14 cellular contexts compared by ENCODE assay signal in the genomic region with DNA sequence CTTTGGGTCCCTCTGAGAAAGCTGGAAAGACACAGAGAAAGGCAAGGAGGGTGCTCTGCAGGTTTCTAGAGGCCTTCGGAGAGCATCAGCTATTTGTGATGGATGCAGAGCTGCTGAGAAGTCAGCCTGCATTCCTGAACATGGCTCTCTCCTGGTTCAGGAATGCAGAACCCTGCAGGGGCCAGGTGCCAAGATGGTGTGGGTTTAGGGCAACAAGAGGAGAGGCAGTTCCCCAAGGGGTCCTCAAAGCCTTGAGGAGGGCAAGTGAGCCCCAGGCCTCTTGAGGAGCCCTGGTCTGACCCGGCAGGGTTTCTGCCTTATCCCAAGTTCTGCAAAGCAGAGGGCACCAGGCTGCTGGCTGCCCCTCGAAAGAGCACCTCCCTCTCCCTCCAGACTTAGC.
DNase-seq lines count a peak whose midpoint lies in the region; ATAC-seq lines count a peak whose summit lies in the region.
"Had no signal": no experiment of that assay in that cellular context is flagged by ENCODE, and none has a peak within 500 bp of the region (broad histone marks: within the 10 kb centered on the region; RNA-seq: fewer than 3 reads in every experiment).

No MANE protein-coding gene starts in this region.

- no peak overlapping the region for H3K4me3 ChIP-seq in mesendoderm (ENCODE audit: low read length)

- H3K18ac ChIP-seq in mesendoderm (ENCODE audit: low read length) = no peak overlapping the region

- H2BK15ac ChIP-seq in mesendoderm (replicated peaks; ENCODE audit: low read depth) = no peak overlapping the region

- H2AK5ac ChIP-seq in mesendoderm (ENCODE audit: low read length) = no peak overlapping the region

- H4K8ac ChIP-seq in mesendoderm (ENCODE audit: low read depth, low read length) = no peak overlapping the region

- no peaks in the 10 kb centered on the region for H3K27me3 ChIP-seq in mesendoderm (ENCODE audit: insufficient read depth, low read length, poor library complexity)

- H3K9ac ChIP-seq in mesendoderm (ENCODE audit: low read length) = no peak overlapping the region

- no peak overlapping the region for H3K4me2 ChIP-seq in mesendoderm (ENCODE audit: low read length)

- ATAC-seq in HG03342 (IDR thresholded peaks at IDR 0.05; ENCODE audit: unreplicated experiment) (no peak), GM18909 (IDR thresholded peaks at IDR 0.05; ENCODE audit: poor library complexity, unreplicated experiment) (no peak)

- no peak overlapping the region for H3K56ac ChIP-seq in mesendoderm (ENCODE audit: low read length)

- no peak overlapping the region for H3K23ac ChIP-seq in mesendoderm (ENCODE audit: low read length)

- no peak overlapping the region for H4K5ac ChIP-seq in mesendoderm (ENCODE audit: low read length)

- WGBS in mesendoderm (ENCODE audit: extremely low coverage, insufficient coverage, low lambda C conversion rate) = no CpG with 5 or more reads among the region's 3 CpGs

- H3K36me3 ChIP-seq in mesendoderm (ENCODE audit: control insufficient read depth, insufficient read depth, low read length) = no peaks in the 10 kb centered on the region

- peaks cover under 1% of the 10 kb centered on the region for H3K4me1 ChIP-seq in mesendoderm (ENCODE audit: control insufficient read depth, low read depth, low read length)

- H3K79me2 ChIP-seq in mesendoderm (ENCODE audit: control insufficient read depth, insufficient read depth, low read length) = no peaks in the 10 kb centered on the region

- H2BK120ac ChIP-seq in mesendoderm (ENCODE audit: low read depth, low read length) = no peak overlapping the region

- no peak overlapping the region for H3K4ac ChIP-seq in mesendoderm (ENCODE audit: low read depth, low read length)

- H2BK5ac ChIP-seq in mesendoderm (ENCODE audit: low read length) = no peak overlapping the region

- H3K27ac ChIP-seq in mesendoderm (ENCODE audit: low read depth, low read length) = no peak overlapping the region
- H3K27ac ChIP-seq: C4-2B had no signal

- DNase-seq in ELF-1 (ENCODE audit: low read depth, low spot score) (peak; percentile 41), astrocyte of the hippocampus (ENCODE audit: low read depth, low spot score) (peak; percentile 60), mesendoderm (peak; percentile 51), globus pallidus (ENCODE audit: low spot score) (no peak)
- no peak for DNase-seq in stimulated activated CD4-positive, alpha-beta T cell treated with anti-CD3 and anti-CD28 coated beads, Interleukin-4, amount 100 ng/mL, for 4 hours
- DNase-seq: ACHN; CD4-positive, alpha-beta memory T cell; DMS153; DMS79 treated with DMSO at 0.1 percent for 48 hours; GF-D8; H9 had no signal

- H3K79me1 ChIP-seq in mesendoderm (ENCODE audit: low read length) = no peaks in the 10 kb centered on the region

Comparison
In these comparisons a context has a peak if more than half of its experiments do, and no peak if none do; other contexts are left out.
1. DNase-seq: peak in ELF-1 (single experiment), astrocyte of the hippocampus (single experiment) and mesendoderm (single experiment); none in globus pallidus (single experiment) and stimulated activated CD4-positive, alpha-beta T cell treated with anti-CD3 and anti-CD28 coated beads, Interleukin-4, amount 100 ng/mL, for 4 hours (0 of 2).